In the genomic region with DNA sequence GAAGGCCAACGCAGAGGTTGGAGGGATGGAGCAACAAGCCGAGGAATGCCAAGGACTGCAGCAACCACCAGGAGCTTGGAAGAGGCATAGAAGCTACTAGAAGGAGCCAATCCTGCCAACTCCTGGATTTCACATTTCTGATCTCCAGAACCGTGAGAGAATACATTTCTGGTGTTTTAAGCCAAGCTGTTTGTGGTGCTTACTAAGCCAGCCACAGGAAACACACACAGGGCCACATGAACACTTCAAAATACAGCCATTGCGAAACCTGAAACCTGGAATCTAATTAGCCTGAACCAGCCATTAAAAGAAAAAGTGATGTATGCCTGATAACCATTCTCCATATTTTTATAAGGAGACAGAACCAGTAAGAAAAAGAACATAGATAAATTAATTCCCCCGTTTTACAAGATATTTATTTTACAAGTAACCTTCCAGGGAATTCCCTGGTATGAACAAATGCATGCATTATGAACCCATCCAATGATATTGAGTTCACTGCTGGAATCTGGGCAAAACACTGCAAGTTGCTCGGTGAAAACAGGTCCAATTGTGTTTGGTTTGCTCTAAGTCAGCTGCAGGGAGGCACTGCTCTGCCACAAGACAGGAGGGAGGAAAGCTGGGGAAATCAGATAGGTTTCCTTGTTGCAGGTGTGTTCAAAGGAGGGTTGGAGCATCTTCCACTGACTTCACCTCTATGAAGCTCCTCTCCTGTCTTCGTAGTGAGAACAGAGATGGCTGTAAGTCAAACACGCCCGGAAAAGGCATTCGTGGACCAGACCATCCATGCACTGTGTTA, we compare ENCODE assay signal across 21 cellular contexts.
DNase-seq lines count a peak whose midpoint lies in the region; ATAC-seq and TF ChIP-seq lines count a peak whose summit lies in the region.
"Had no signal": no experiment of that assay in that cellular context is flagged by ENCODE, and none has a peak within 500 bp of the region (broad histone marks: within the 10 kb centered on the region; RNA-seq: fewer than 3 reads in every experiment).

No MANE protein-coding gene starts in this region.

- no peak overlapping the region for H3K4me3 Mint-ChIP-seq in activated CD8-positive, alpha-beta memory T cell treated with anti-CD3 and anti-CD28 coated beads, Interleukin-2, amount 10 ng/mL, durations not matched to agents 7 days and 5 days
- H3K4me3 Mint-ChIP-seq: activated CD8-positive, alpha-beta T cell treated with anti-CD3 and anti-CD28 coated beads for 36 hours; CD8-positive, alpha-beta T cell; natural killer cell had no signal

- CTCF ChIA-PET in GM10248 (lab: Yijun Ruan, JAX): no interaction called here
- CTCF ChIA-PET in activated CD8-positive, alpha-beta memory T cell treated with anti-CD3 and anti-CD28 coated beads, Interleukin-2, amount 10 ng/mL, durations not matched to agents 7 days and 5 days (lab: Charles Lee): no interaction called here

- peak; percentile 13 for DNase-seq in DMS79 treated with DMSO at 0.1 percent for 48 hours (lab: John Stamatoyannopoulos, UW)
- no peak for DNase-seq in DMS79 (lab: John Stamatoyannopoulos, UW)
- DNase-seq in HCEC 1CT: peak; percentile 79
- DNase-seq in OCI-M1 (lab: John Stamatoyannopoulos, UW): peak; percentile 23
- DNase-seq in fibroblast of the aortic adventitia (ENCODE audit: low read depth): peak; percentile 64
- no peak for DNase-seq in GM10248 (ENCODE audit: extremely low spot score)
- no peak for DNase-seq in activated CD8-positive, alpha-beta memory T cell treated with anti-CD3 and anti-CD28 coated beads, Interleukin-2, amount 10 ng/mL, durations not matched to agents 7 days and 5 days
- DNase-seq in epidermal melanocyte (ENCODE audit: insufficient read length, low spot score): no peak
- DNase-seq: 8988T; activated CD8-positive, alpha-beta T cell treated with anti-CD3 and anti-CD28 coated beads for 36 hours; amniotic stem cell; CD8-positive, alpha-beta T cell; colonic mucosa; GF-D8; heart left ventricle; natural killer cell; NCI-H1694 treated with DMSO at 0.1 percent for 48 hours; stimulated activated naive CD8-positive, alpha-beta T cell treated with anti-CD3 and anti-CD28 coated beads, Interleukin-15, Interleukin-2, amounts not matched to agents 100 U/mL and 50 U/mL, for 24 hours; T-helper 1 cell had no signal

- H3K4me3 ChIP-seq in fibroblast of the aortic adventitia (ENCODE audit: low read depth, low read length): no peak overlapping the region
- H3K4me3 ChIP-seq: colonic mucosa, heart left ventricle had no signal

- peaks cover 8% of the 10 kb centered on the region for H3K27me3 Mint-ChIP-seq in activated CD8-positive, alpha-beta memory T cell treated with anti-CD3 and anti-CD28 coated beads, Interleukin-2, amount 10 ng/mL, durations not matched to agents 7 days and 5 days
- H3K27me3 Mint-ChIP-seq: progenitor cell of endocrine pancreas had no signal

- POLR2A ChIA-PET in GM10248 (lab: Yijun Ruan, JAX): no interaction called here

- no peaks in the 10 kb centered on the region for H3K36me3 Mint-ChIP-seq in activated CD8-positive, alpha-beta memory T cell treated with anti-CD3 and anti-CD28 coated beads, Interleukin-2, amount 10 ng/mL, durations not matched to agents 7 days and 5 days
- H3K36me3 Mint-ChIP-seq: CD8-positive, alpha-beta T cell had no signal

- H3K4me1 Mint-ChIP-seq in activated CD8-positive, alpha-beta memory T cell treated with anti-CD3 and anti-CD28 coated beads, Interleukin-2, amount 10 ng/mL, durations not matched to agents 7 days and 5 days: no peaks in the 10 kb centered on the region

- no peak overlapping the region for H3K27ac Mint-ChIP-seq in activated CD8-positive, alpha-beta memory T cell treated with anti-CD3 and anti-CD28 coated beads, Interleukin-2, amount 10 ng/mL, durations not matched to agents 7 days and 5 days
- H3K27ac Mint-ChIP-seq: activated CD8-positive, alpha-beta T cell treated with anti-CD3 and anti-CD28 coated beads for 36 hours; CD8-positive, alpha-beta T cell; natural killer cell; progenitor cell of endocrine pancreas had no signal

- no peak for ATAC-seq in activated CD8-positive, alpha-beta memory T cell treated with anti-CD3 and anti-CD28 coated beads, Interleukin-2, amount 10 ng/mL, durations not matched to agents 7 days and 5 days
- ATAC-seq: activated CD8-positive, alpha-beta T cell treated with anti-CD3 and anti-CD28 coated beads for 36 hours; CD8-positive, alpha-beta T cell; heart left ventricle; natural killer cell; Right ventricle myocardium inferior; stimulated activated naive CD8-positive, alpha-beta T cell treated with anti-CD3 and anti-CD28 coated beads, Interleukin-15, Interleukin-2, amounts not matched to agents 100 U/mL and 50 U/mL, for 24 hours had no signal

- peaks cover 5% of the 10 kb centered on the region for H3K9me3 Mint-ChIP-seq in activated CD8-positive, alpha-beta memory T cell treated with anti-CD3 and anti-CD28 coated beads, Interleukin-2, amount 10 ng/mL, durations not matched to agents 7 days and 5 days (ENCODE audit: low read depth)
- H3K9me3 Mint-ChIP-seq: natural killer cell had no signal

- TF ChIP-seq CTCF in fibroblast of the aortic adventitia (IDR thresholded peaks at IDR 0.05; ENCODE audit: insufficient read depth, low read length) (no peak), GM10248 (IDR thresholded peaks at IDR 0.05; ENCODE audit: control extremely low read depth, extremely low read depth, low read depth, missing control alignments) (no peak)

Comparison
In these comparisons a context has a peak if more than half of its experiments do, and no peak if none do; other contexts are left out.
1. DNase-seq: peak in DMS79 treated with DMSO at 0.1 percent for 48 hours (single experiment), HCEC 1CT (single experiment), OCI-M1 (single experiment) and fibroblast of the aortic adventitia (single experiment); none in DMS79 (single experiment), GM10248 (single experiment), activated CD8-positive, alpha-beta memory T cell treated with anti-CD3 and anti-CD28 coated beads, Interleukin-2, amount 10 ng/mL, durations not matched to agents 7 days and 5 days (single experiment) and epidermal melanocyte (single experiment).